7 cellular contexts compared by ENCODE assay signal in the genomic region with DNA sequence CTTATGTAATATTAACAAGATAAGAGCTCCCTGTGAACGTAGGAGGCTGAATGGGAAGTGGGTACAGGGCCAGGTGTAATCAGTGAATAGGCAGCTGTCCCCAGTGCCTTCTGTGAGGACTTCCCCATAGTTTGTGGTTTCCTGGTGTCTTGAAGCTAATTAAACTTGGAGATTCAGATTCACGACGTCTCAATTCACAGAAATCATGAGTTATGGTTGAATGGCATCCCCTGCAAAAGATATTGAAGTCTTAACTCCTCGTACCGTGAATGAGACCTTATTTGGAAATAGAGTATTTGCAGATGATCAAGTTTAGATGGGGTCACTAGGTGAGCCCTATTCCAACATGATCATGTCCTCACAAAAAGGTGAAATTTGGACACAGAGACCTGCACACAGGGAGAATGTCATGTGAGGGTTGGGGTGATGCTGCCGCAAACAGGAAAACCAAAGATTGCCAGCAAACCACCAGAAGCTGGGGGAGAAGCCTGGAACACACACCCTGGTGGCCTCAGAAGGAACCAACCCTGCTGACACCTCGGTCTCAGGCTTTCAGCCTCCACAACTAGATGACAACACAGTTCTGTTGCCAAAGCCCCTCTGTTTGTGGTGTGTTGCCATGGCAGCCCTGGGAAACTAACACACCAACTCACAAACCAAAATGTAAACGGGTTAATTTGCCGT. TPM values are rescaled to one million over a fixed set of nuclear protein-coding genes. Genes with fewer than 3 reads are reported as not detected.
DNase-seq lines count a peak whose midpoint lies in the region; ATAC-seq and FAIRE-seq lines count a peak whose summit lies in the region.

No MANE protein-coding gene starts in this region.

- POLR2A ChIA-PET in activated CD4-positive, alpha-beta T cell treated with anti-CD3 and anti-CD28 coated beads for 36 hours (lab: Charles Lee): interaction anchor here (0.5 to 1.2 kb wide), 3 partner anchors 9 to 194 kb away, joined by 3 to 9 read pairs (median 7); no protein-coding TSS in a partner anchor

- H3K27me3 Mint-ChIP-seq in activated CD4-positive, alpha-beta T cell treated with anti-CD3 and anti-CD28 coated beads for 36 hours: no peaks in the 10 kb centered on the region
- no peaks in the 10 kb centered on the region for H3K27me3 Mint-ChIP-seq in effector memory CD8-positive, alpha-beta T cell

- FAIRE-seq in GM19239 (lab: Jason Lieb, UNC): peak; percentile 95

- H3K36me3 Mint-ChIP-seq in activated CD4-positive, alpha-beta T cell treated with anti-CD3 and anti-CD28 coated beads for 36 hours (ENCODE audit: low read depth): no peaks in the 10 kb centered on the region
- H3K36me3 Mint-ChIP-seq in effector memory CD8-positive, alpha-beta T cell (ENCODE audit: insufficient read depth): peaks cover 38% of the 10 kb centered on the region

- peak overlapping the region; percentile 39 for H3K4me3 Mint-ChIP-seq in activated CD4-positive, alpha-beta T cell treated with anti-CD3 and anti-CD28 coated beads for 36 hours
- H3K4me3 Mint-ChIP-seq in effector memory CD8-positive, alpha-beta T cell: peak overlapping the region; percentile 76 to 80

- ATAC-seq in HG03342 (IDR thresholded peaks at IDR 0.05; ENCODE audit: unreplicated experiment): peak; percentile 67
- ATAC-seq in activated CD4-positive, alpha-beta T cell treated with anti-CD3 and anti-CD28 coated beads for 36 hours: peak; percentile 78
- peak; percentile 82 for ATAC-seq in effector memory CD8-positive, alpha-beta T cell (replicated peaks)

- DNase-seq in GM19239 (ENCODE audit: insufficient read length, low spot score) (no peak), H4 (ENCODE audit: low spot score) (no peak), caudate nucleus (lab: John Stamatoyannopoulos, UW) (no peak)
- peak; percentile 86 for DNase-seq in activated CD4-positive, alpha-beta T cell treated with anti-CD3 and anti-CD28 coated beads for 36 hours
- peak; percentile 86 to 89 (median 86) for DNase-seq in effector memory CD8-positive, alpha-beta T cell
- peak; percentile 63 for DNase-seq in stimulated activated CD8-positive, alpha-beta memory T cell treated with anti-CD3 and anti-CD28 coated beads, Interleukin-15, amount 100 ng/mL, for 1 hour (ENCODE audit: low read depth)

- H3K27ac Mint-ChIP-seq in activated CD4-positive, alpha-beta T cell treated with anti-CD3 and anti-CD28 coated beads for 36 hours: peak overlapping the region; percentile 88
- peak overlapping the region; percentile 99 to 100 for H3K27ac Mint-ChIP-seq in effector memory CD8-positive, alpha-beta T cell

- peaks cover 87% of the 10 kb centered on the region for H3K4me1 Mint-ChIP-seq in activated CD4-positive, alpha-beta T cell treated with anti-CD3 and anti-CD28 coated beads for 36 hours
- H3K4me1 Mint-ChIP-seq in effector memory CD8-positive, alpha-beta T cell (ENCODE audit: low read depth in 2 of 2): peaks cover 50 to 73% of the 10 kb centered on the region in 2 donors

- H3K9me3 Mint-ChIP-seq in activated CD4-positive, alpha-beta T cell treated with anti-CD3 and anti-CD28 coated beads for 36 hours (ENCODE audit: low read depth): no peaks in the 10 kb centered on the region
- H3K9me3 Mint-ChIP-seq in effector memory CD8-positive, alpha-beta T cell: no peaks in the 10 kb centered on the region

- CTCF ChIA-PET in activated CD4-positive, alpha-beta T cell treated with anti-CD3 and anti-CD28 coated beads for 36 hours (lab: Charles Lee): interaction anchor here (0.6 to 2.1 kb wide), 13 partner anchors 9 to 191 kb away, joined by 3 to 7 read pairs (median 3); no protein-coding TSS in a partner anchor

- intact Hi-C loops in activated CD4-positive, alpha-beta T cell treated with anti-CD3 and anti-CD28 coated beads for 36 hours (cut with DNase I, micrococcal nuclease): loop anchor here (1.0 kb wide), 1 partner anchor 19 kb away; no protein-coding TSS in a partner anchor

- no peak overlapping the region for H3K27ac ChIP-seq in caudate nucleus (ENCODE audit: low read depth, low read length)

RNA-seq across cellular contexts. Expression of a gene that starts 13.2 kb away (rescaled TPM):
- 10 to 100 TPM; 27.2 to 32.8 TPM for total RNA-seq in activated CD4-positive, alpha-beta T cell treated with anti-CD3 and anti-CD28 coated beads for 36 hours
- 6.7 and 7.0 TPM in 2 replicates for total RNA-seq in H4 (2014; rRNA removed; shearing (Covaris generic))

Comparison
In these comparisons a context has a peak if more than half of its experiments do, and no peak if none do; other contexts are left out.
1. DNase-seq: peak in activated CD4-positive, alpha-beta T cell treated with anti-CD3 and anti-CD28 coated beads for 36 hours (single experiment), effector memory CD8-positive, alpha-beta T cell (3 of 3) and stimulated activated CD8-positive, alpha-beta memory T cell treated with anti-CD3 and anti-CD28 coated beads, Interleukin-15, amount 100 ng/mL, for 1 hour (single experiment); none in GM19239 (single experiment), H4 (single experiment) and caudate nucleus (0 of 61).
2. Peak in every context shown above with its lines, with median percentiles within 50 percentile points of each other: ATAC-seq.